ENCODE assay signal across 1 cellular context in the genomic region with DNA sequence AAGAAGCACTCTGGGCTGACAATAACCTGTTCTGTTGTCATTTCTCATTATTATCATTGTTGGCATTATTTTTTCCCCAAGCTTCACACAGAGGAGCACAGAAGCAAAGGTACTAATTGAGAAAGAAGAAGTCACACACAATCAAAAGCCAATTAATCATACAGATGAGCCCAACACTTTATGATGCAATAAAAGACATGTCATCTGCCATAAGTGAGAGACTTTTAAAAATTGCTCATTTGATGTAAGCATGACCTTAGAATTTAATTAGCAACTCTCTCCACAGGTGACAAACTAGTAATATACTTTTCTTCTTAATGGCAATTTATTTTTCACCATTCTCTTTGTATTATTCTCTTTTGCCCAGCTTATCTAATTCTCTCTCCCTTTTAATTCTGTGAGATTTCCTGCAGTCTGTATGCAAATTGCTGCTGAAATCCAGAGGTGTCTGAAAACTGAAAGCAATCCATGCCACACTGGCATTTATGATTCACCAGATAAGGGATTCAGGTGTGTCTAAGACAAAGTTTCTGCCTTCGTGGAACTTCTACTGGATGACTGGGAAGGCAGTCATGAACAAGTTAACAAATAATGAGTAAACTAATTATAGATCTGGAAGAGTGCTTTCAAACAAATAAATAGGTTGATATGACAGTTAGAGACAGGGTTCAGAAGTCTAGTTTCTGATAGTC.
TF ChIP-seq lines count a peak whose summit lies in the region.

No MANE protein-coding gene starts in this region.

TF ChIP-seq in WTC11, 78 proteins besides CTCF, POLR2A, EP300 and RAD21 (continued from another document):
- TF ChIP-seq, protein P1, sequence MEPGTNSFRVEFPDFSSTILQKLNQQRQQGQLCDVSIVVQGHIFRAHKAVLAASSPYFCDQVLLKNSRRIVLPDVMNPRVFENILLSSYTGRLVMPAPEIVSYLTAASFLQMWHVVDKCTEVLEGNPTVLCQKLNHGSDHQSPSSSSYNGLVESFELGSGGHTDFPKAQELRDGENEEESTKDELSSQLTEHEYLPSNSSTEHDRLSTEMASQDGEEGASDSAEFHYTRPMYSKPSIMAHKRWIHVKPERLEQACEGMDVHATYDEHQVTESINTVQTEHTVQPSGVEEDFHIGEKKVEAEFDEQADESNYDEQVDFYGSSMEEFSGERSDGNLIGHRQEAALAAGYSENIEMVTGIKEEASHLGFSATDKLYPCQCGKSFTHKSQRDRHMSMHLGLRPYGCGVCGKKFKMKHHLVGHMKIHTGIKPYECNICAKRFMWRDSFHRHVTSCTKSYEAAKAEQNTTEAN (CRISPR knock-in tag; IDR thresholded peaks at IDR 0.05): no peak
- no peak for TF ChIP-seq FOXJ3 (CRISPR knock-in tag; IDR thresholded peaks at IDR 0.05; ENCODE audit: borderline replicate concordance)
- TF ChIP-seq KAT7 (CRISPR knock-in tag; IDR thresholded peaks at IDR 0.05; ENCODE audit: borderline replicate concordance): no peak
- TF ChIP-seq HMGA2 (CRISPR knock-in tag; IDR thresholded peaks at IDR 0.05): no peak
- no peak for TF ChIP-seq SMAD3 (CRISPR knock-in tag; IDR thresholded peaks at IDR 0.05; ENCODE audit: borderline replicate concordance)
- TF ChIP-seq, protein P2, sequence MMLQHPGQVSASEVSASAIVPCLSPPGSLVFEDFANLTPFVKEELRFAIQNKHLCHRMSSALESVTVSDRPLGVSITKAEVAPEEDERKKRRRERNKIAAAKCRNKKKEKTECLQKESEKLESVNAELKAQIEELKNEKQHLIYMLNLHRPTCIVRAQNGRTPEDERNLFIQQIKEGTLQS (CRISPR knock-in tag; conservative IDR thresholded peaks at IDR 0.05): no peak
- no peak for TF ChIP-seq GRHL2 (CRISPR knock-in tag; IDR thresholded peaks at IDR 0.05; ENCODE audit: insufficient replicate concordance, severe bottlenecking)
- TF ChIP-seq, protein P3, sequence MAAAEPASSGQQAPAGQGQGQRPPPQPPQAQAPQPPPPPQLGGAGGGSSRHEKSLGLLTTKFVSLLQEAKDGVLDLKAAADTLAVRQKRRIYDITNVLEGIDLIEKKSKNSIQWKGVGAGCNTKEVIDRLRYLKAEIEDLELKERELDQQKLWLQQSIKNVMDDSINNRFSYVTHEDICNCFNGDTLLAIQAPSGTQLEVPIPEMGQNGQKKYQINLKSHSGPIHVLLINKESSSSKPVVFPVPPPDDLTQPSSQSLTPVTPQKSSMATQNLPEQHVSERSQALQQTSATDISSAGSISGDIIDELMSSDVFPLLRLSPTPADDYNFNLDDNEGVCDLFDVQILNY (CRISPR knock-in tag; IDR thresholded peaks at IDR 0.05): no peak
- no peak for TF ChIP-seq TCF7 (CRISPR knock-in tag; IDR thresholded peaks at IDR 0.05; ENCODE audit: low read depth)
